In the genomic region with DNA sequence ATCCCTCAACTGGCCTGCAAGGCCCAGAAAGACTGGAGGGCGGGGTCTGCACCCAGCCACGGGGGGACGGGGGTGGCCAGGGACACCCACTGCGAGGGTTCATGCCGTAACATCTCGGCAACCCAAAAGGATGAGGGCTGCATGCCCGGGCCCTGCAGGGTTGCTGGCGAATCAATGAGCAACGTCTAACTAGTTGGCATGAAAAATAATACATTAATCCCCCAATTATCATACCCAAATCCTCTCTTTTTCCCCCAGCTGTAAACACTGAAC, we compare ENCODE assay signal across 16 cellular contexts.
DNase-seq lines count a peak whose midpoint lies in the region; ATAC-seq and TF ChIP-seq lines count a peak whose summit lies in the region.
"Had no signal": no experiment of that assay in that cellular context is flagged by ENCODE, and none has a peak within 500 bp of the region (broad histone marks: within the 10 kb centered on the region; RNA-seq: fewer than 3 reads in every experiment).

No MANE protein-coding gene starts in this region.

- in situ Hi-C loops in GM13977 (cut with MboI; ENCODE audit: low pct_unique_long_range_greater_than_20kb, low sequenced_read_pairs, unreplicated experiment), result no loop called here

- intact Hi-C loops in sciatic nerve (cut with DNase I), result no loop called here

- TF ChIP-seq CTCF in GM10248 (IDR thresholded peaks at IDR 0.05; ENCODE audit: control extremely low read depth, extremely low read depth, low read depth, missing control alignments) (no peak), GM13977 (IDR thresholded peaks at IDR 0.05; ENCODE audit: extremely low read depth, insufficient read depth, missing control alignments) (no peak), chondrocyte (IDR thresholded peaks at IDR 0.05) (no peak)

- POLR2A ChIA-PET in GM10248 (lab: Yijun Ruan, JAX), result no interaction called here

- no peaks in the 10 kb centered on the region for H3K4me1 Mint-ChIP-seq in chondrocyte (ENCODE audit: low read depth)

- ATAC-seq in sciatic nerve (no peak), GM18498 (IDR thresholded peaks at IDR 0.05; ENCODE audit: unreplicated experiment) (no peak)

- no peak overlapping the region for H3K4me3 Mint-ChIP-seq in chondrocyte (ENCODE audit: unreplicated experiment)
- H3K4me3 Mint-ChIP-seq: CD4-positive, alpha-beta memory T cell had no signal

- no peaks in the 10 kb centered on the region for H3K36me3 Mint-ChIP-seq in chondrocyte (ENCODE audit: low read depth)
- H3K36me3 Mint-ChIP-seq: CD4-positive, alpha-beta memory T cell had no signal

- DNase-seq in GM10248 (ENCODE audit: extremely low spot score), result peak; percentile 6
- DNase-seq in GM13977 (ENCODE audit: low spot score), result peak; percentile 9
- DNase-seq in chondrocyte (ENCODE audit: low spot score), result peak; percentile 65
- peak; percentile 34 for DNase-seq in sciatic nerve (ENCODE audit: low spot score)
- DNase-seq in pons (ENCODE audit: low spot score), result no peak
- no peak for DNase-seq in DMS 273 treated with DMSO at 0.1 percent for 48 hours (lab: John Stamatoyannopoulos, UW)
- DNase-seq: C1 segment of cervical spinal cord; Calu3; CD4-positive, alpha-beta memory T cell; COR-L47; DMS79; EL; GDM1; GOT3; HCEC 1CT had no signal

- no peaks in the 10 kb centered on the region for H3K27me3 Mint-ChIP-seq in chondrocyte (ENCODE audit: low read depth)

- H3K9me3 Mint-ChIP-seq in chondrocyte (ENCODE audit: low read depth), result peaks cover 44% of the 10 kb centered on the region

- no peak overlapping the region for H3K27ac Mint-ChIP-seq in chondrocyte (ENCODE audit: unreplicated experiment)
- H3K27ac Mint-ChIP-seq: CD4-positive, alpha-beta memory T cell had no signal

- CTCF ChIA-PET in GM10248 (lab: Yijun Ruan, JAX), result no interaction called here

Comparison
In these comparisons a context has a peak if more than half of its experiments do, and no peak if none do; other contexts are left out.
1. DNase-seq: peak in GM10248 (single experiment), GM13977 (single experiment), chondrocyte (single experiment) and sciatic nerve (single experiment); none in pons (single experiment) and DMS 273 treated with DMSO at 0.1 percent for 48 hours (single experiment).